20 cellular contexts compared by ENCODE assay signal in the genomic region with DNA sequence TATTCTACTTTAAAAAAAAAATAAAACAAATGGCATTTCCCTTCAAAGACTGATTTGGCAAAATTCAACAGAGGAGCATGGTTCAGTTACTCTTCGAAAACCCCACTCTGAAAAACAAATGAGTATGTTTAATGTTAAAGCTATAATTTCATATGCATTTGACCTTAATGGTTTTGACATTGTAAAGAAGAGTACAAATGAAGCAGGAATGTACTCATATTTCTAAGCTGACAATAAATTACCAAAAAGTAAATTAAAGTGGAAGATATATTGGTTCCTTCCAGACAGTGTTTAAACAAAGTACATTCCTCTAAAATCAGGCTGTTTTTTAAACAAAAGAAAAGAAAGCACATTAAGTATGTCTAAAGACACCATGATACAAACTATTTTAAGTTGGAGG.
"Had no signal": no experiment of that assay in that cellular context is flagged by ENCODE, and none has a peak within 500 bp of the region (broad histone marks: within the 10 kb centered on the region; RNA-seq: fewer than 3 reads in every experiment).

No MANE protein-coding gene starts in this region.

- H3K36me3 ChIP-seq: cardiac muscle cell, pancreas, right atrium auricular region, vagina had no signal

- H3K27ac ChIP-seq: body of pancreas, cardiac muscle cell, pancreas, psoas muscle, right atrium auricular region, vagina had no signal

- DNase-seq: activated CD4-positive, alpha-beta memory T cell treated with anti-CD3 and anti-CD28 coated beads, Interleukin-2, amount 10 ng/mL, durations not matched to agents 7 days and 5 days; activated CD4-positive, alpha-beta T cell treated with anti-CD3 and anti-CD28 coated beads, Interleukin-2, amount 10 ng/mL, durations not matched to agents 24 days and 14 days; activated naive CD8-positive, alpha-beta T cell treated with anti-CD3 and anti-CD28 coated beads, Interleukin-2, amount 10 ng/mL, durations not matched to agents 7 days and 5 days; body of pancreas; effector CD4-positive, alpha-beta T cell; head of caudate nucleus; hypothalamus; midbrain; nephron progenitor cell; pancreas; psoas muscle; stimulated activated CD4-positive, alpha-beta T cell treated with anti-CD3 and anti-CD28 coated beads, Interleukin-12 subunit alpha, Interleukin-12 subunit beta, amount 100 ng/mL, for 4 hours; stimulated activated CD4-positive, alpha-beta T cell treated with anti-CD3 and anti-CD28 coated beads, Interleukin-1b, Interleukin-23, amount 100 ng/mL, for 48 hours had no signal

- H3K36me3 Mint-ChIP-seq: type B pancreatic cell had no signal

- H3K27ac Mint-ChIP-seq: activated CD4-positive, alpha-beta memory T cell treated with anti-CD3 and anti-CD28 coated beads, Interleukin-2, amount 10 ng/mL, durations not matched to agents 7 days and 5 days; dendritic cell treated with granulocyte-macrophage colony-stimulating factor and Interleukin-4, amounts not matched to agents 40 ng/mL and 50 ng/mL, for 4 days; nephron progenitor cell; type B pancreatic cell had no signal

- H3K4me1 ChIP-seq: body of pancreas, pancreas, right atrium auricular region had no signal

- H3K9me3 ChIP-seq: body of pancreas, pancreas, psoas muscle, right atrium auricular region, vagina had no signal

- FAIRE-seq: frontal cortex, pancreas had no signal

- H3K27me3 Mint-ChIP-seq: activated CD4-positive, alpha-beta memory T cell treated with anti-CD3 and anti-CD28 coated beads, Interleukin-2, amount 10 ng/mL, durations not matched to agents 7 days and 5 days; activated CD4-positive, alpha-beta T cell treated with anti-CD3 and anti-CD28 coated beads, Interleukin-2, amount 10 ng/mL, durations not matched to agents 24 days and 14 days; activated naive CD8-positive, alpha-beta T cell treated with anti-CD3 and anti-CD28 coated beads, Interleukin-2, amount 10 ng/mL, durations not matched to agents 7 days and 5 days; activated T-helper 17 cell treated with anti-CD3 and anti-CD28 coated beads, Interleukin-2, amount 50 U/mL, for 72 hours; dendritic cell treated with granulocyte-macrophage colony-stimulating factor and Interleukin-4, amounts not matched to agents 40 ng/mL and 50 ng/mL, for 4 days had no signal

- H3K9me3 Mint-ChIP-seq: activated CD4-positive, alpha-beta memory T cell treated with anti-CD3 and anti-CD28 coated beads, Interleukin-2, amount 10 ng/mL, durations not matched to agents 7 days and 5 days; activated CD4-positive, alpha-beta T cell treated with anti-CD3 and anti-CD28 coated beads, Interleukin-2, amount 10 ng/mL, durations not matched to agents 24 days and 14 days; activated naive CD8-positive, alpha-beta T cell treated with anti-CD3 and anti-CD28 coated beads, Interleukin-2, amount 10 ng/mL, durations not matched to agents 7 days and 5 days; activated T-helper 17 cell treated with anti-CD3 and anti-CD28 coated beads, Interleukin-2, amount 50 U/mL, for 72 hours; dendritic cell treated with granulocyte-macrophage colony-stimulating factor and Interleukin-4, amounts not matched to agents 40 ng/mL and 50 ng/mL, for 4 days; nephron progenitor cell; type B pancreatic cell had no signal

- H3K4me3 ChIP-seq: body of pancreas, cardiac muscle cell, pancreas, psoas muscle, right atrium auricular region, vagina had no signal

- H3K27me3 ChIP-seq: body of pancreas, cardiac muscle cell, pancreas, right atrium auricular region, vagina had no signal

- H3K4me3 Mint-ChIP-seq: activated CD4-positive, alpha-beta memory T cell treated with anti-CD3 and anti-CD28 coated beads, Interleukin-2, amount 10 ng/mL, durations not matched to agents 7 days and 5 days; activated CD4-positive, alpha-beta T cell treated with anti-CD3 and anti-CD28 coated beads, Interleukin-2, amount 10 ng/mL, durations not matched to agents 24 days and 14 days; activated naive CD8-positive, alpha-beta T cell treated with anti-CD3 and anti-CD28 coated beads, Interleukin-2, amount 10 ng/mL, durations not matched to agents 7 days and 5 days; activated T-helper 17 cell treated with anti-CD3 and anti-CD28 coated beads, Interleukin-2, amount 50 U/mL, for 72 hours; dendritic cell treated with granulocyte-macrophage colony-stimulating factor and Interleukin-4, amounts not matched to agents 40 ng/mL and 50 ng/mL, for 4 days; nephron progenitor cell; type B pancreatic cell had no signal
